7 cellular contexts compared by ENCODE assay signal in genomic region chr3:61698278-61699072, GRCh38.
DNase-seq lines count a peak whose midpoint lies in the region; ATAC-seq, FAIRE-seq and TF ChIP-seq lines count a peak whose summit lies in the region.
"Not testable (repeated sequence)": the region's sequence is repeated elsewhere in the genome, so short reads cannot be mapped to it uniquely, and the experiment has no call there.

No MANE protein-coding gene starts in this region.

- SMC1A ChIA-PET in GM12878 (lab: Charles Lee; ENCODE audit: uncharacterized antibody, unreplicated experiment) = interaction anchor here (0.9 to 3.2 kb wide), 11 partner anchors 10 to 133 kb away, joined by 3 to 20 read pairs (median 8); no protein-coding TSS in a partner anchor

- TF ChIP-seq EP300 in GM12878 (IDR thresholded peaks at IDR 0.05; ENCODE audit: borderline replicate concordance in 1 of 2, control insufficient read depth in 1 of 2, low read depth in 2 of 2, low read length in 2 of 2) = not testable (repeated sequence)

- H3K27ac Mint-ChIP-seq in endodermal cell = peak overlapping the region; percentile 68

- H3K27me3 Mint-ChIP-seq in endodermal cell (ENCODE audit: insufficient read depth) = not testable (repeated sequence)

- not testable (repeated sequence) for H3K9ac ChIP-seq in GM12878 (ENCODE audit: control insufficient read depth, insufficient read depth, low read length); endodermal cell (ENCODE audit: extremely low read depth, low read length, poor library complexity, severe bottlenecking); iPS-18a (ENCODE audit: low read length)

- TF ChIP-seq POLR2A in GM12878 (IDR thresholded peaks at IDR 0.05; ENCODE audit: low read depth, low read length) = not testable (repeated sequence)

- peak; percentile 34 for DNase-seq in NCI-H69 (lab: John Stamatoyannopoulos, UW)
- DNase-seq in GM12878 (ENCODE audit: low read depth, low spot score); endodermal cell; mucosa of descending colon: not testable (repeated sequence)
- DNase-seq in fibroblast of peridontal ligament (ENCODE audit: extremely low read depth) = peak; percentile 36

- peaks cover 54% of the 10 kb centered on the region for H3K4me1 Mint-ChIP-seq in endodermal cell

- not testable (repeated sequence) for H3K4me3 Mint-ChIP-seq in endodermal cell

- not testable (repeated sequence) for H3K4me1 ChIP-seq in HEK293 (ENCODE audit: control insufficient read depth, insufficient read depth, low read length); GM12878 (ENCODE audit: control insufficient read depth, insufficient read depth, low read length); mucosa of descending colon (ENCODE audit: low read depth)
- H3K4me1 ChIP-seq in endodermal cell (ENCODE audit: control insufficient read depth, insufficient read depth, low read length) = peaks cover 18% of the 10 kb centered on the region
- H3K4me1 ChIP-seq in iPS-18a (ENCODE audit: control insufficient read depth, low read depth, low read length) = peaks cover 69% of the 10 kb centered on the region

- CTCF ChIA-PET in HEK293 (lab: Yijun Ruan, JAX) = not testable (repeated sequence)
- CTCF ChIA-PET in GM12878 (lab: Yijun Ruan, JAX) = interaction anchor here (1.4 to 1.7 kb wide), 2 partner anchors 12 to 17 kb away, joined by 3 to 4 read pairs; no protein-coding TSS in a partner anchor

- BruUV-seq in GM12878 (replicated peaks; lab: Mats Ljungman, UMichigan) = not testable (repeated sequence)

- RAD21 ChIA-PET in GM12878 (lab: Charles Lee; ENCODE audit: unreplicated experiment) = interaction anchor here (0.6 to 3.1 kb wide), 6 partner anchors 10 to 246 kb away, joined by 3 to 30 read pairs (median 3); no protein-coding TSS in a partner anchor

- H3K36me3 ChIP-seq in HEK293 (ENCODE audit: control insufficient read depth in 2 of 2, insufficient read depth in 1 of 2, low read length in 2 of 2); GM12878 (ENCODE audit: control insufficient read depth in 2 of 2, insufficient read depth in 2 of 2, low read length in 1 of 2); endodermal cell (ENCODE audit: control insufficient read depth, insufficient read depth, low read length); iPS-18a (ENCODE audit: control insufficient read depth, low read depth, low read length); mucosa of descending colon (ENCODE audit: low read depth): not testable (repeated sequence)

- in situ Hi-C loops in GM12878 (cut with MboI) = not testable (repeated sequence)

- POLR2A ChIA-PET in HEK293 (lab: Yijun Ruan, JAX) = not testable (repeated sequence)
- POLR2A ChIA-PET in GM12878 (lab: Charles Lee) = interaction anchor here (0.5 to 2.0 kb wide), 6 partner anchors 9 to 133 kb away, joined by 3 to 6 read pairs (median 5); no protein-coding TSS in a partner anchor

- not testable (repeated sequence) for ATAC-seq in GM12878
- ATAC-seq in mucosa of descending colon = peak; percentile 49

- not testable (repeated sequence) for H4K20me1 ChIP-seq in GM12878 (ENCODE audit: control insufficient read depth, insufficient read depth)

- FAIRE-seq in GM12878 (lab: Jason Lieb, UNC) = not testable (repeated sequence)

- not testable (repeated sequence) for H3K27me3 ChIP-seq in GM12878 (replicated peaks in 1 of 2; ENCODE audit: control insufficient read depth in 2 of 2, insufficient read depth in 2 of 2, low read length in 1 of 2); endodermal cell (ENCODE audit: control insufficient read depth, insufficient read depth, low read length, poor library complexity, severe bottlenecking); iPS-18a (ENCODE audit: control insufficient read depth, insufficient read depth, low read length)

- not testable (repeated sequence) for H3K4me3 ChIP-seq in HEK293 (ENCODE audit: low read depth, low read length); GM12878; endodermal cell (ENCODE audit: low read length); iPS-18a (ENCODE audit: low read length); mucosa of descending colon

- not testable (repeated sequence) for H3K79me2 ChIP-seq in GM12878 (ENCODE audit: control insufficient read depth, insufficient read depth, low read length)

- H3K4me2 ChIP-seq in GM12878 (ENCODE audit: control insufficient read depth, insufficient read depth) = not testable (repeated sequence)

- H3K9me3 ChIP-seq in HEK293 (ENCODE audit: control insufficient read depth, insufficient read depth, low read depth, low read length); GM12878 (replicated peaks; ENCODE audit: control insufficient read depth, insufficient read depth, low read length); endodermal cell (ENCODE audit: control insufficient read depth, low read length); iPS-18a (ENCODE audit: control insufficient read depth, low read depth, low read length); mucosa of descending colon: not testable (repeated sequence)

- TF ChIP-seq CTCF in HEK293 (tag by site-specific recombination; IDR thresholded peaks at IDR 0.05); GM12878 (IDR thresholded peaks at IDR 0.05 in 2 of 3, conservative IDR thresholded peaks at IDR 0.05 in 1 of 3; ENCODE audit: control insufficient read depth in 2 of 3, extremely low read depth in 1 of 3, insufficient read depth in 1 of 3, low read depth in 3 of 3, low read length in 3 of 3); endodermal cell (conservative IDR thresholded peaks at IDR 0.05); mucosa of descending colon (IDR thresholded peaks at IDR 0.05): not testable (repeated sequence)

- H3K27ac ChIP-seq in HEK293 (ENCODE audit: extremely low read depth, low read depth, low read length); GM12878 (ENCODE audit: control insufficient read depth, insufficient read depth); endodermal cell (ENCODE audit: low read depth, low read length): not testable (repeated sequence)
- H3K27ac ChIP-seq in iPS-18a (ENCODE audit: low read length) = peak overlapping the region; percentile 35

- TF ChIP-seq RAD21 in GM12878 (IDR thresholded peaks at IDR 0.05; ENCODE audit: insufficient read depth, low read depth, low read length) = not testable (repeated sequence)

- intact Hi-C loops in GM12878 (cut with micrococcal nuclease; ENCODE audit: unreplicated experiment); mucosa of descending colon (cut with DNase I, micrococcal nuclease): not testable (repeated sequence)

- not testable (repeated sequence) for H3K9me3 Mint-ChIP-seq in endodermal cell

- H2AFZ ChIP-seq in GM12878 (ENCODE audit: control insufficient read depth, low read depth, low read length) = not testable (repeated sequence)

- WGBS in GM12878 (ENCODE audit: insufficient coverage, insufficient replicate concordance, low lambda C conversion rate, missing lambda C conversion rate) = 35% methylated on average over 3 of the region's 3 CpGs
- 88% methylated on average over 2 of the region's 3 CpGs; no CpG with 5 or more reads in 1 of the 2 experiments for WGBS in endodermal cell (ENCODE audit: insufficient coverage in 1 of 2, insufficient read length in 1 of 2), 2 experiments

- H3K36me3 Mint-ChIP-seq in endodermal cell (ENCODE audit: low read depth) = not testable (repeated sequence)

TF ChIP-seq in HEK293, 187 proteins besides CTCF, POLR2A, EP300 and RAD21:
- TF ChIP-seq KLF1 (tag by site-specific recombination; IDR thresholded peaks at IDR 0.05) (peak; percentile 26; the same call in 1 of the 2 replicates), ZNF580 (tag by site-specific recombination; IDR thresholded peaks at IDR 0.05) (0 out of 2 replicates have a peak, but pooled peaks have one; percentile 60), ZNF146 (tag by site-specific recombination; IDR thresholded peaks at IDR 0.05) (peak; percentile 95)

TF ChIP-seq in GM12878, 131 proteins besides CTCF, POLR2A, EP300 and RAD21:
- peak; percentile 76; the same call in 1 of the 2 replicates for TF ChIP-seq ZBTB40 (IDR thresholded peaks at IDR 0.05; ENCODE audit: borderline replicate concordance)
